ENCODE assay signal across 11 cellular contexts in the genomic region with DNA sequence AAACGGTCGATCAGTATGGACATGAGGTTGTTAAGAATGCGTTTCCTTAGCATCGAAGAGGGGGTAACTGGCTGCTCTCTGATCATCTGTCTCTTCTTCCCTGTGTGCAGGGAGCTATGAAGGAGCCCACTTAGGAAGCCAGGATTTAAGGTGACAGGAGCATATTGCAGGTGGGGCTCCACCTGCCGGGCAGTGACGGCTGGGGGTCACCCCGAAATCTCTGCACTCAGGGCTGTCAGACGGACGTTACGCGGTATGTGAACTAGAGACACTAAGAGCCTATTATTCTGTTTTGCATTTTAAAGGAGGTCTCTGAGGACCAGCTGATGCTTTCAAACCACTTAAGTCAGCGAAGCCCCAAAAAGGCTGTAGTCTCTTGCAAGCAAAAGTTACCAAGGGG.
DNase-seq lines count a peak whose midpoint lies in the region; ATAC-seq and TF ChIP-seq lines count a peak whose summit lies in the region.
"Had no signal": no experiment of that assay in that cellular context is flagged by ENCODE, and none has a peak within 500 bp of the region (broad histone marks: within the 10 kb centered on the region; RNA-seq: fewer than 3 reads in every experiment).

No MANE protein-coding gene starts in this region.

- peak overlapping the region; percentile 87 for H3K4me3 Mint-ChIP-seq in activated T-helper 17 cell treated with anti-CD3 and anti-CD28 coated beads, Interleukin-2, amount 50 U/mL, for 72 hours

- H3K9me3 Mint-ChIP-seq in activated T-helper 17 cell treated with anti-CD3 and anti-CD28 coated beads, Interleukin-2, amount 50 U/mL, for 72 hours = no peaks in the 10 kb centered on the region

- peaks cover 74% of the 10 kb centered on the region for H3K36me3 Mint-ChIP-seq in activated T-helper 17 cell treated with anti-CD3 and anti-CD28 coated beads, Interleukin-2, amount 50 U/mL, for 72 hours (ENCODE audit: low read depth)

- H3K27me3 Mint-ChIP-seq in activated T-helper 17 cell treated with anti-CD3 and anti-CD28 coated beads, Interleukin-2, amount 50 U/mL, for 72 hours = no peaks in the 10 kb centered on the region

- DNase-seq in posterior vena cava (ENCODE audit: low spot score) (peak; percentile 6), NCI-H2029 treated with DMSO at 0.1 percent for 48 hours (lab: John Stamatoyannopoulos, UW) (no peak)
- DNase-seq: effector CD4-positive, alpha-beta T cell; islet precursor cell; Right ventricle myocardium superior; stimulated activated CD8-positive, alpha-beta memory T cell treated with anti-CD3 and anti-CD28 coated beads, Interleukin-4, amount 100 ng/mL, for 48 hours had no signal

- TF ChIP-seq POLR2A in GM18526 (IDR thresholded peaks at IDR 0.05; ENCODE audit: extremely low read depth, insufficient read length) = peak; percentile 15

- H3K4me1 Mint-ChIP-seq in activated T-helper 17 cell treated with anti-CD3 and anti-CD28 coated beads, Interleukin-2, amount 50 U/mL, for 72 hours = peaks cover 33% of the 10 kb centered on the region

- ATAC-seq in HG02840 (IDR thresholded peaks at IDR 0.05; ENCODE audit: low FRiP score, unreplicated experiment) = peak; percentile 26
- ATAC-seq in activated T-helper 17 cell treated with anti-CD3 and anti-CD28 coated beads, Interleukin-2, amount 50 U/mL, for 72 hours (replicated peaks) = no peak
- ATAC-seq in GM18907 (IDR thresholded peaks at IDR 0.05; ENCODE audit: unreplicated experiment) = no peak
- no peak for ATAC-seq in HG02798 (IDR thresholded peaks at IDR 0.05; ENCODE audit: poor library complexity, unreplicated experiment)

- intact Hi-C loops in posterior vena cava (cut with DNase I) = no loop called here

- peak overlapping the region; percentile 93 for H3K27ac Mint-ChIP-seq in activated T-helper 17 cell treated with anti-CD3 and anti-CD28 coated beads, Interleukin-2, amount 50 U/mL, for 72 hours
